12 cellular contexts compared by ENCODE assay signal in the genomic region with DNA sequence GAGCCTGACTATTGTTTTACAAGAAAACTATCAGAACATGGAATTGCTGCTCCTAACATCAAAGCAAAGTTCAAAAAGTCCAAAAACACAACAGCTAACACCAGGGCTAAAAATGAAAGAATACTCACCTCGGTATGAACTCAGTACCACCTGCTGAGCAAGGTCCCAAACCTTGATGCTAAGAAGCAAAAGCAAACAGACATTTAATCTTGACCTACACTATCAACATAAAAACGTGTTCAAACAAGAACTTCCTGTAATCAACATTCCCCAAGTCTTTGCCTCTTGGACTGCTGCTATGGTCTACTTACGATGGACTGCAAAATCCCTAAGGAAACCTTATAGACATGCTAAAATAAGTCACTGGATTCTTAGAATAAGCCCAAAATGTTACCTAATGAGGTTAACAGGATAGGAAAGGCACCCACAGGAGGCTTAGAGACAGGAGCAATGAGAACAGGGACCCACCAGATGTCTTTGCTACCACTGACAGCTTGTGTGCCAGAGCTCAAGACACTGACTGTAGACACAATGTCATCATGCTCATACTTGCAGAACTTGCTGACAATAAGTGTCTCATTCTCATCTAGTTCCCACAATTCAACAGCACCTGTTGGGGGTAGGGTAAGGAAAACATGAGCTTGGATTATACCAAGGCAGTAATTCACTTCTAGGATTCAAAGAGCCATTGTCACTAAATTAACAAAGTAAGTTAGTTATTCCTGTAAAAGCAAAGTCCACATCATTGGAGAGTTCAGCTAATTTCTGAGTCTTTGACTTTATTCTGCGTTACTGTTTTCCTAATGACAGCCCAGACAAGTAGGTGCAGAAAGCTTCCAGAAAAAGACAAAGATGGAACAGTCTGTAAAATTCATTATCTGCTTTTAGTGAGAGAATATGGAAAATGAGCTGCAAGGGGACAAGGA. TPM values are rescaled to one million over a fixed set of nuclear protein-coding genes. Genes with fewer than 3 reads are reported as not detected.
DNase-seq lines count a peak whose midpoint lies in the region; ATAC-seq and TF ChIP-seq lines count a peak whose summit lies in the region.
"Had no signal": no experiment of that assay in that cellular context is flagged by ENCODE, and none has a peak within 500 bp of the region (broad histone marks: within the 10 kb centered on the region; RNA-seq: fewer than 3 reads in every experiment).

No MANE protein-coding gene starts in this region.

- peaks cover 3% of the 10 kb centered on the region; the same call in 1 of the 2 replicates for H3K9me3 ChIP-seq in AG04450 (ENCODE audit: control insufficient read depth, insufficient read depth, low read length)
- H3K9me3 ChIP-seq in HUES6 (ENCODE audit: control insufficient read depth, insufficient read depth, low read depth, low read length): no peaks in the 10 kb centered on the region
- H3K9me3 ChIP-seq in mammary epithelial cell (replicated peaks; ENCODE audit: insufficient read depth, low read length): no peaks in the 10 kb centered on the region
- H3K9me3 ChIP-seq in lower lobe of right lung: no peaks in the 10 kb centered on the region

- H3K9ac ChIP-seq in HUES6 (ENCODE audit: low read length) (peak overlapping the region; percentile 96), mammary epithelial cell (ENCODE audit: insufficient read depth, low read length) (peak overlapping the region; percentile 87)

- WGBS in mammary epithelial cell (ENCODE audit: low coverage, missing lambda C conversion rate): 36% methylated on average over 4 of the region's 4 CpGs
- 56 to 59% methylated on average over 4 of the region's 4 CpGs for WGBS in lower leg skin, 2 donors

- no peak overlapping the region for H2AFZ ChIP-seq in mammary epithelial cell (ENCODE audit: low read depth, low read length)

- no TSS peak for BruUV-seq in mammary epithelial cell (replicated peaks; lab: Mats Ljungman, UMichigan)

- POLR2A ChIA-PET in AG04450 (lab: Yijun Ruan, JAX): no interaction called here

- H3K4me2 ChIP-seq in mammary epithelial cell (ENCODE audit: insufficient read depth, low read depth, low read length): peak overlapping the region; percentile 81

- H3K36me3 ChIP-seq in HUES6 (ENCODE audit: control insufficient read depth, insufficient read depth, low read length) (peaks cover 51% of the 10 kb centered on the region), mammary epithelial cell (ENCODE audit: insufficient read depth, low read length) (peaks cover 28% of the 10 kb centered on the region), lower lobe of right lung (peaks cover 45% of the 10 kb centered on the region)

- H4K20me1 ChIP-seq in mammary epithelial cell (ENCODE audit: insufficient read depth, low read length): no peaks in the 10 kb centered on the region

- H3K4me1 ChIP-seq in HUES6 (ENCODE audit: control insufficient read depth, insufficient read depth, low read length) (peaks cover 11% of the 10 kb centered on the region), mammary epithelial cell (ENCODE audit: insufficient read depth, low read length) (peaks cover 30% of the 10 kb centered on the region), lower lobe of right lung (peaks cover 46% of the 10 kb centered on the region)

- CTCF ChIA-PET in AG04450 (lab: Charles Lee) (no interaction called here), mammary epithelial cell (lab: Charles Lee; ENCODE audit: low non-redundant PET) (interaction anchor here (0.5 kb wide), 1 partner anchor 1785 kb away, joined by 4 read pairs; no protein-coding TSS in a partner anchor)

- intact Hi-C loops in mammary epithelial cell (cut with micrococcal nuclease) (loop anchor here (5.0 kb wide), 1 partner anchor 225 kb away; no protein-coding TSS in a partner anchor), lower lobe of right lung (cut with DNase I) (no loop called here), lower leg skin (cut with DNase I; ENCODE audit: low total_unique reads) (no loop called here)

- no peak overlapping the region for H3K27ac ChIP-seq in AG04450 (ENCODE audit: low read depth, low read length)
- no peak overlapping the region for H3K27ac ChIP-seq in HUES6 (ENCODE audit: low read depth, low read length)
- H3K27ac ChIP-seq in mammary epithelial cell (ENCODE audit: insufficient read depth, low read depth, low read length): no peak overlapping the region
- H3K27ac ChIP-seq in lower lobe of right lung: no peak overlapping the region
- H3K27ac ChIP-seq: cardiac muscle cell had no signal

- DNase-seq in AG04450 (ENCODE audit: low read depth, low spot score) (no peak), mammary epithelial cell (peak; percentile 35), lower lobe of right lung (no peak), SKM-1 treated with dmso at 0.1 percent for 144 hours (lab: John Stamatoyannopoulos, UW; ENCODE audit: unreplicated experiment) (no peak), SHP77 treated with DMSO at 0.1 percent for 48 hours (lab: John Stamatoyannopoulos, UW) (no peak), lower leg skin (ENCODE audit: low spot score in 2 of 2) (no peak), SW 1271 (lab: John Stamatoyannopoulos, UW) (no peak)
- DNase-seq: DMS79, Kasumi-1 had no signal

- no peaks in the 10 kb centered on the region for H3K27me3 ChIP-seq in AG04450 (ENCODE audit: control insufficient read depth, insufficient read depth, low read length)
- H3K27me3 ChIP-seq in HUES6 (ENCODE audit: control insufficient read depth, insufficient read depth, low read length): no peaks in the 10 kb centered on the region
- no peaks in the 10 kb centered on the region for H3K27me3 ChIP-seq in mammary epithelial cell (ENCODE audit: insufficient read depth, low read length)
- H3K27me3 ChIP-seq in lower lobe of right lung (ENCODE audit: low read depth): no peaks in the 10 kb centered on the region
- H3K27me3 ChIP-seq: cardiac muscle cell had no signal

- in situ Hi-C loops in mammary epithelial cell (cut with MboI; ENCODE audit: low sequenced_read_pairs in 2 of 2): no loop called here

- H3K79me2 ChIP-seq in mammary epithelial cell (ENCODE audit: insufficient read depth, low read length): peaks cover 93% of the 10 kb centered on the region

- H3K4me3 ChIP-seq in AG04450 (ENCODE audit: low read depth, low read length) (peak overlapping the region; percentile 88), HUES6 (ENCODE audit: low read depth, low read length) (peak overlapping the region; percentile 87), mammary epithelial cell (replicated peaks in 1 of 3; ENCODE audit: insufficient read depth in 1 of 3, low read depth in 2 of 3, low read length in 3 of 3) (peak overlapping the region; percentile 63 to 93 (median 88)), lower lobe of right lung (peak overlapping the region; percentile 91), lower leg skin (ENCODE audit: low read depth, poor library complexity, severe bottlenecking) (no peak overlapping the region)

- dilution Hi-C loops in mammary epithelial cell (cut with HindIII; ENCODE audit: low sequenced_read_pairs): no loop called here

- no peak for ATAC-seq in lower lobe of right lung

- no peak for TF ChIP-seq POLR2A in lower leg skin (IDR thresholded peaks at IDR 0.05)

- TF ChIP-seq CTCF in AG04450 (IDR thresholded peaks at IDR 0.05; ENCODE audit: low read depth, low read length) (no peak), mammary epithelial cell (conservative IDR thresholded peaks at IDR 0.05 in 1 of 2, IDR thresholded peaks at IDR 0.05 in 1 of 2; ENCODE audit: extremely low read depth in 1 of 2, insufficient read depth in 1 of 2, low read depth in 1 of 2, low read length in 2 of 2) (no peak), lower lobe of right lung (IDR thresholded peaks at IDR 0.05) (no peak), lower leg skin (IDR thresholded peaks at IDR 0.05) (no peak)

RNA-seq across cellular contexts. Expression of a gene that starts 1.8 kb away (rescaled TPM):
- polyA plus RNA-seq in AG04450 (2011; rRNA removed): 80.9 and 86.9 TPM in 2 replicates
- 75.9 and 86.0 TPM in 2 replicates for polyA minus RNA-seq in AG04450 (2011; rRNA and poly(A)+ RNA removed)
- 10 to 100 TPM; 51.8 to 71.0 TPM for total RNA-seq in mammary epithelial cell
- polyA plus RNA-seq in mammary epithelial cell: 165 TPM
- polyA minus RNA-seq in mammary epithelial cell: 217 TPM
- total RNA-seq in lower lobe of right lung: 15.1 TPM
- total RNA-seq in lower leg skin: 10 to 100 TPM in 3 of 4 donors, 1 to 10 TPM in 1; 8.8 to 18.5 (median 12.7) TPM

RNA-seq across cellular contexts. Expression of a gene that starts 2.0 kb away (rescaled TPM):
- polyA plus RNA-seq in AG04450 (2011; rRNA removed) (425 and 519 TPM in 2 replicates), mammary epithelial cell (364 TPM)
- polyA minus RNA-seq in AG04450 (2011; rRNA and poly(A)+ RNA removed): 162 and 202 TPM in 2 replicates
- total RNA-seq in mammary epithelial cell (100 to 1,000 TPM; 184 to 228 TPM), lower lobe of right lung (157 TPM), lower leg skin (100 to 1,000 TPM; 113 to 219 (median 153) TPM)
- 141 TPM for polyA minus RNA-seq in mammary epithelial cell

RNA-seq across cellular contexts. Expression of a gene that starts 19.7 kb away (rescaled TPM):
- polyA plus RNA-seq in AG04450 (2011; rRNA removed): 0.94 and 0.99 TPM in 2 replicates
- 0.22 and 0.23 TPM in 2 replicates for polyA minus RNA-seq in AG04450 (2011; rRNA and poly(A)+ RNA removed)
- under 1 TPM; 0.17 to 0.45 TPM for total RNA-seq in mammary epithelial cell
- 0.25 TPM for polyA plus RNA-seq in mammary epithelial cell
- not detected for polyA minus RNA-seq in mammary epithelial cell
- 1.1 TPM for total RNA-seq in lower lobe of right lung
- total RNA-seq in lower leg skin: 1 to 10 TPM; 1.6 to 7.1 (median 4.9) TPM

RNA-seq across cellular contexts. Expression of a gene that starts 26.6 kb away (rescaled TPM):
- 0.27 and 0.32 TPM in 2 replicates for polyA plus RNA-seq in AG04450 (2011; rRNA removed)
- polyA minus RNA-seq in AG04450 (2011; rRNA and poly(A)+ RNA removed): 0.22 TPM in 1 of 2 replicates, not detected in the other
- total RNA-seq in mammary epithelial cell: under 1 TPM; 0.17 to 0.42 TPM
- 0.16 TPM for polyA plus RNA-seq in mammary epithelial cell
- not detected for polyA minus RNA-seq in mammary epithelial cell
- 135 TPM for total RNA-seq in lower lobe of right lung
- total RNA-seq in lower leg skin: 10 to 100 TPM in 3 of 4 donors, 1 to 10 TPM in 1; 2.4 to 15.3 (median 12.3) TPM

RNA-seq across cellular contexts. Expression of a gene that starts 56.2 kb away (rescaled TPM):
- polyA plus RNA-seq in AG04450 (2011; rRNA removed) (not detected in 2 replicates), mammary epithelial cell (not detected)
- polyA minus RNA-seq in AG04450 (2011; rRNA and poly(A)+ RNA removed): not detected in 2 replicates
- total RNA-seq in mammary epithelial cell (not detected), lower lobe of right lung (10.3 TPM), lower leg skin (1 to 10 TPM in 3 of 4 donors, under 1 TPM in 1; 0.91 to 2.1 (median 1.8) TPM)
- polyA minus RNA-seq in mammary epithelial cell: not detected
- total RNA-seq: cardiac muscle cell, myocyte had no signal
- polyA plus RNA-seq: cardiac muscle cell had no signal
